In the genomic region with DNA sequence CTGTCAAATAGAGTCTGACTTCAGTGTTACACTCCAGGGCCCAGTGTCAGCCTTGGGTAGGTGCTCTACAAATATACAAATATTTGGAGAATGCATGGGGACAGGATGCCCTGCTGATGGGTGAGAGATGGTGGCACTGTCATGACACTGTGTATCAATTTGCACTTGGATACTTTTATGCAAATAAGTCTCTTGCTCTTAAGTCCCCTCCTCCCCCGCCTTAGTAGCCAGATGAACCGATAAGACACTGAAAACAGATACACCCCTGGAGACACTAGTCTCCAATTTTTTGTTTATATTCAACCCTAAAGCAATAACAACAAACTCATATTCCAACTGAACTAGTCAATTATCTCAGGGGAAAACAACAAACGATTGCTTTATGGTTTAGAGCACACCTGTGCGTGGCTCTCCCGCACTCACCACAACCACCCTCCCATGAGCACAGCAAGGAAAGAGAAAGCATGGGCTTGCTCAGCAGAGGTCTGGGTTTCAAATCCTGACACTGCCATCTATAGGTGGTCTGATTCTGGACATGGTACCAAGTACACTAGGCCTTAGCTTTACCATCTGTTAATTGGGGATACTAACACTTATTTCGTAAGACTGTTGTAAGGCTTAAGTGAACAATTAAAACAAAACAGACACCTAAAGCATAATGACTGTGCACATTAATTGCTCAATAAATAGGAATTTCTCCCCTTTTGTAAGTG, we compare ENCODE assay signal across 8 cellular contexts. TPM values are rescaled to one million over a fixed set of nuclear protein-coding genes. Genes with fewer than 3 reads are reported as not detected.
A peak's percentile ranks its signal among the peaks of the same experiment; 100 is the strongest.
DNase-seq lines count a peak whose midpoint lies in the region; ATAC-seq, FAIRE-seq and TF ChIP-seq lines count a peak whose summit lies in the region.

No MANE protein-coding gene starts in this region.

- peak; percentile 47 for DNase-seq in GM06990 (ENCODE audit: extremely low read depth, insufficient read length)
- no peak for DNase-seq in astrocyte (ENCODE audit: low read depth)
- no peak for DNase-seq in NCI-H1436 treated with DMSO at 0.1 percent for 48 hours (lab: John Stamatoyannopoulos, UW)
- no peak for DNase-seq in progenitor cell of endocrine pancreas (ENCODE audit: low spot score, unreplicated experiment)
- no peak for DNase-seq in G401 (ENCODE audit: low spot score)

- H4K20me1 ChIP-seq in astrocyte (ENCODE audit: insufficient read depth, low read length) = no peaks in the 10 kb centered on the region

- H3K4me1 ChIP-seq in astrocyte (ENCODE audit: insufficient read depth, low read length) = peaks cover 34% of the 10 kb centered on the region

- H3K27ac ChIP-seq in astrocyte (ENCODE audit: low read depth, low read length) = no peak overlapping the region

- in situ Hi-C loops in G401 (cut with HindIII; ENCODE audit: low sequenced_read_pairs) = no loop called here

- H3K4me1 Mint-ChIP-seq in astrocyte (ENCODE audit: low read depth, unreplicated experiment) (peaks cover 34% of the 10 kb centered on the region), progenitor cell of endocrine pancreas (ENCODE audit: low read depth) (peaks cover 7% of the 10 kb centered on the region)

- ATAC-seq in GM19395 (IDR thresholded peaks at IDR 0.05; ENCODE audit: unreplicated experiment) = peak; percentile 80
- peak; percentile 55 for ATAC-seq in HG03571 (IDR thresholded peaks at IDR 0.05; ENCODE audit: unreplicated experiment)
- no peak for ATAC-seq in GM21381 (IDR thresholded peaks at IDR 0.05; ENCODE audit: unreplicated experiment)

- H2AFZ ChIP-seq in astrocyte (ENCODE audit: low read depth, low read length) = no peak overlapping the region

- no peak overlapping the region for H3K27ac Mint-ChIP-seq in astrocyte (ENCODE audit: unreplicated experiment)
- H3K27ac Mint-ChIP-seq in progenitor cell of endocrine pancreas = no peak overlapping the region

- peaks cover 39% of the 10 kb centered on the region for H3K79me2 ChIP-seq in astrocyte (ENCODE audit: insufficient read depth, low read length)

- TF ChIP-seq CTCF in GM06990 (IDR thresholded peaks at IDR 0.05; ENCODE audit: insufficient read depth, low read length, poor library complexity, severe bottlenecking) (peak; percentile 63), astrocyte (IDR thresholded peaks at IDR 0.05; ENCODE audit: insufficient read depth, low read depth, low read length) (peak; percentile 11), progenitor cell of endocrine pancreas (IDR thresholded peaks at IDR 0.05; ENCODE audit: unreplicated experiment) (no peak)

- H3K4me2 ChIP-seq in astrocyte (ENCODE audit: low read length) = no peak overlapping the region

- H3K9me3 Mint-ChIP-seq in astrocyte (ENCODE audit: unreplicated experiment) (no peaks in the 10 kb centered on the region), progenitor cell of endocrine pancreas (ENCODE audit: low read depth) (no peaks in the 10 kb centered on the region)

- H3K27me3 ChIP-seq in GM06990 (replicated peaks; ENCODE audit: control insufficient read depth, insufficient read depth, low read length) (no peaks in the 10 kb centered on the region), astrocyte (ENCODE audit: insufficient read depth, low read length) (no peaks in the 10 kb centered on the region)

- H3K27me3 Mint-ChIP-seq in astrocyte (ENCODE audit: low read depth, unreplicated experiment) = no peaks in the 10 kb centered on the region
- H3K27me3 Mint-ChIP-seq in progenitor cell of endocrine pancreas = peaks cover 17% of the 10 kb centered on the region

- H3K36me3 ChIP-seq in GM06990 (ENCODE audit: control insufficient read depth, insufficient read depth, low read length) (no peaks in the 10 kb centered on the region), astrocyte (ENCODE audit: insufficient read depth, low read length) (no peaks in the 10 kb centered on the region)

- H3K4me3 ChIP-seq in GM06990 (replicated peaks; ENCODE audit: low read depth, low read length) (no peak overlapping the region), astrocyte (ENCODE audit: insufficient read depth, low read depth, low read length) (no peak overlapping the region)

- no peak for FAIRE-seq in astrocyte (lab: Jason Lieb, UNC)

- no peak overlapping the region for H3K9ac ChIP-seq in astrocyte (ENCODE audit: low read length)

- no peaks in the 10 kb centered on the region for H3K9me3 ChIP-seq in astrocyte (ENCODE audit: insufficient read depth, low read depth, low read length)

- H3K36me3 Mint-ChIP-seq in astrocyte (ENCODE audit: low read depth, unreplicated experiment) (peaks cover 2% of the 10 kb centered on the region), progenitor cell of endocrine pancreas (ENCODE audit: insufficient read depth) (no peaks in the 10 kb centered on the region)

- no peak overlapping the region for H3K4me3 Mint-ChIP-seq in astrocyte (ENCODE audit: unreplicated experiment)
- H3K4me3 Mint-ChIP-seq in progenitor cell of endocrine pancreas (ENCODE audit: low read depth) = no peak overlapping the region

RNA-seq across cellular contexts. Expression of gene HIVEP3, which starts 50.3 kb away (rescaled TPM):
- total RNA-seq in astrocyte = 8.9 and 9.4 TPM in 2 replicates
- total RNA-seq in progenitor cell of endocrine pancreas = 1.1 and 1.6 TPM in 2 replicates
- not detected in 2 replicates for total RNA-seq in G401 (2014; rRNA removed; shearing (Covaris generic))
